Comparison of ENCODE assay signal across 1 cellular context in the genomic region with DNA sequence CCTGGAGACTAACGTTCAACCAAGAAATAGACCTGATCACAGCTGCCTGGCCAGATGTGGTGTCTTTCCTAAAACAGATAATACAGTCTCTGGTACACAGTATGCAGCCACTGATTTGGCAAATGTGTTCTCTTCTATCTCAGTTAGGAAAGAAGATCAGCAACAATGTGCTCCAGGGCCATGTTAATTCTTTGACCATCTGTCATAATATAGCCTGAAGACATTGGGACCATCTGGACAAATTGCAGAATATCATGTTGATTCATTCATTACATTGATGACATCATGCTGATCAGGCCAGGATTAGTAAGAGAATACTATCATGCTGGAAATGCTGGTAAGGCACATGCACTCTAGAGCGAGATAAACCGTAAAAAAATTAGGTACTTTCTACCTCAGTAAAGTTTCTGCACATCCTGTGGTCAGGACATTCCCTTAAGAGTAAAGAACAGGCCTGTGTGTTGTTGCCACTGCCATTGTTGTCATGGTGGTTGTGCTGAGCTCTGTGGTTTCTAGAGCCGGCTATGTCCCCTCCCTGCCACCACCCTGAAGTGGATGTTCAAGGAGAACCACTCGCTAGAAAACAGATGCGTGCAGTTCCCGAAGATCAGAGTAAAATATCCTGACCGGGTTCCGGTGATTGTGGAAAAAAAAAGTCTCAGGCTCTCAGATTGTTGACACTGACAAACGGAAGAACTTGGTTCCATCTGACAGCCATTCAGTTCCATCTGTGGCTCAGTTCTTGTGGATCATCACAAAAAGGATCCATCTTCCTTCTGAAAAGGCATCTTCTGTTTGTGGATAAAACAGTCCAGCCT.
TF ChIP-seq lines count a peak whose summit lies in the region.

No MANE protein-coding gene starts in this region.

TF ChIP-seq in HepG2, 621 proteins besides CTCF, POLR2A, EP300 and RAD21 (continued from another document):
- TF ChIP-seq, protein P1, sequence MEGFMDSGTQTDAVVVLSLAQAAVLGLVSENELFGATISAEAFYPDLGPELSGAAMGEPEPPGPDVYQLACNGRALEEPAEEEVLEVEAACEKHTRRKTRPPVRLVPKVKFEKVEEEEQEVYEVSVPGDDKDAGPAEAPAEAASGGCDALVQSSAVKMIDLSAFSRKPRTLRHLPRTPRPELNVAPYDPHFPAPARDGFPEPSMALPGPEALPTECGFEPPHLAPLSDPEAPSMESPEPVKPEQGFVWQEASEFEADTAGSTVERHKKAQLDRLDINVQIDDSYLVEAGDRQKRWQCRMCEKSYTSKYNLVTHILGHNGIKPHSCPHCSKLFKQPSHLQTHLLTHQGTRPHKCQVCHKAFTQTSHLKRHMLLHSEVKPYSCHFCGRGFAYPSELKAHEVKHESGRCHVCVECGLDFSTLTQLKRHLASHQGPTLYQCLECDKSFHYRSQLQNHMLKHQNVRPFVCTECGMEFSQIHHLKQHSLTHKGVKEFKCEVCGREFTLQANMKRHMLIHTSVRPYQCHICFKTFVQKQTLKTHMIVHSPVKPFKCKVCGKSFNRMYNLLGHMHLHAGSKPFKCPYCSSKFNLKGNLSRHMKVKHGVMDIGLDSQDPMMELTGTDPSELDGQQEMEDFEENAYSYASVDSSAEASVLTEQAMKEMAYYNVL (CRISPR knock-in tag; IDR thresholded peaks at IDR 0.05; ENCODE audit: borderline replicate concordance): no peak
- TF ChIP-seq SCMH1 (CRISPR knock-in tag; IDR thresholded peaks at IDR 0.05; ENCODE audit: borderline replicate concordance) (no peak), PHF20 (CRISPR knock-in tag; IDR thresholded peaks at IDR 0.05) (no peak), XRCC5 (optimal IDR thresholded peaks at IDR 0.05; ENCODE audit: low read length) (no peak), NFIC (IDR thresholded peaks at IDR 0.05; ENCODE audit: low read length) (no peak), RELA (CRISPR knock-in tag; IDR thresholded peaks at IDR 0.05) (no peak), RARA (CRISPR knock-in tag; IDR thresholded peaks at IDR 0.05) (no peak), CCDC6 (CRISPR knock-in tag; IDR thresholded peaks at IDR 0.05) (no peak), ZNF660 (CRISPR knock-in tag; IDR thresholded peaks at IDR 0.05; ENCODE audit: borderline replicate concordance, low read depth) (no peak), ZNF136 (CRISPR knock-in tag; IDR thresholded peaks at IDR 0.05; ENCODE audit: low read depth) (no peak), ATF7 (IDR thresholded peaks at IDR 0.05) (peak; percentile 78), ATF7 (CRISPR knock-in tag; IDR thresholded peaks at IDR 0.05) (no peak), SRSF9 (IDR thresholded peaks at IDR 0.05; ENCODE audit: borderline replicate concordance, insufficient read depth, low read depth, low read length, poor library complexity, severe bottlenecking) (no peak), ZNF354B (CRISPR knock-in tag; IDR thresholded peaks at IDR 0.05) (no peak), BRD4 (CRISPR knock-in tag; IDR thresholded peaks at IDR 0.05) (no peak), CREB1 (IDR thresholded peaks at IDR 0.05) (0 out of 2 replicates have a peak, but pooled peaks have one; percentile 42), CREB1 (CRISPR knock-in tag; IDR thresholded peaks at IDR 0.05) (no peak), SETDB1 (CRISPR knock-in tag; IDR thresholded peaks at IDR 0.05; ENCODE audit: borderline replicate concordance) (no peak)
- TF ChIP-seq, protein P2, sequence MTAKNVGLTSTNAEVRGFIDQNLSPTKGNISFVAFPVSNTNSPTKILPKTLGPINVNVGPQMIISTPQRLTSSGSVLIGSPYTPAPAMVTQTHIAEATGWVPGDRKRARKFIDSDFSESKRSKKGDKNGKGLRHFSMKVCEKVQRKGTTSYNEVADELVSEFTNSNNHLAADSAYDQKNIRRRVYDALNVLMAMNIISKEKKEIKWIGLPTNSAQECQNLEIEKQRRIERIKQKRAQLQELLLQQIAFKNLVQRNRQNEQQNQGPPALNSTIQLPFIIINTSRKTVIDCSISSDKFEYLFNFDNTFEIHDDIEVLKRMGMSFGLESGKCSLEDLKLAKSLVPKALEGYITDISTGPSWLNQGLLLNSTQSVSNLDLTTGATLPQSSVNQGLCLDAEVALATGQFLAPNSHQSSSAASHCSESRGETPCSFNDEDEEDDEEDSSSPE (CRISPR knock-in tag; IDR thresholded peaks at IDR 0.05): no peak
